Comparison of ENCODE assay signal across 17 cellular contexts in the genomic region with DNA sequence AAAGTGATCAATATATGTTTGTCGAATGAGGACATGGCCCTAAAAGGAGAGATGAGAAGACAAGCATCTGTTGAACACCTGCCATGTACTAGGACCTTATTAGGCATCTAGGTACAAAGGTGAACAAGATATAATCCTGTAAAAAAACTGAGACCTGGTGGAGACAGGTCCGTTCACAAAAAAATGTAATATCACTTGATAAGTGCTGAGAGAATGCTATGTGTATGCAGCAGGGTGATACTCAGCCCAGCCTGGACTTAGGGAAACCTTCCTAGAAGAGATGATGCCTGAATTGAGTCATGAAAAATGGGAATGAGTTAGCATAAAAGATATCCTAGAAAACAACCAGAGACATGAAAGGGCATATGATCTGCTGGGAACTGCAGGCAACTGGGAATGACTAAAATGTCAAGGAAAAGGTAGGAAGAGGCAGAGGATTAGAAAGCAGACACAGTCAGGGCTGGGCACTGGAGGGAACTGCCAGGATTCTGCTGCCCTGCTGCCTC.
A peak's percentile ranks its signal among the peaks of the same experiment; 100 is the strongest.
DNase-seq lines count a peak whose midpoint lies in the region; FAIRE-seq and TF ChIP-seq lines count a peak whose summit lies in the region.
"Had no signal": no experiment of that assay in that cellular context is flagged by ENCODE, and none has a peak within 500 bp of the region (broad histone marks: within the 10 kb centered on the region; RNA-seq: fewer than 3 reads in every experiment).

No MANE protein-coding gene starts in this region.

- H3K4me3 ChIP-seq in bronchial epithelial cell (ENCODE audit: low read depth, low read length): no peak overlapping the region
- no peak overlapping the region for H3K4me3 ChIP-seq in coronary artery
- H3K4me3 ChIP-seq: BLaER1, GM23338 had no signal

- peak; percentile 46 for DNase-seq in DMS53 (lab: John Stamatoyannopoulos, UW)
- no peak for DNase-seq in DMS53 treated with DMSO at 0.1 percent for 48 hours (lab: John Stamatoyannopoulos, UW; ENCODE audit: unreplicated experiment)
- DNase-seq in bronchial epithelial cell (ENCODE audit: low read depth): peak; percentile 80
- peak; percentile 33 for DNase-seq in islet precursor cell
- no peak for DNase-seq in central memory CD4-positive, alpha-beta T cell
- no peak for DNase-seq in coronary artery (ENCODE audit: low spot score)
- no peak for DNase-seq in activated CD4-positive, CD25-positive, alpha-beta regulatory T cell treated with anti-CD3 and anti-CD28 coated beads, Interleukin-2, amount 50 U/mL, for 72 hours
- DNase-seq: Caco-2; CD8-positive, alpha-beta memory T cell; H9 had no signal

- no peak overlapping the region for H3K27ac ChIP-seq in coronary artery
- H3K27ac ChIP-seq: 22Rv1, BLaER1 had no signal

- H3K36me3 ChIP-seq in bronchial epithelial cell (ENCODE audit: control insufficient read depth, insufficient read depth, low read length): no peaks in the 10 kb centered on the region
- H3K36me3 ChIP-seq: BLaER1 had no signal

- no peaks in the 10 kb centered on the region for H3K27me3 ChIP-seq in bronchial epithelial cell (ENCODE audit: control insufficient read depth, insufficient read depth, low read length)
- H3K27me3 ChIP-seq: BLaER1 had no signal

- TF ChIP-seq CTCF in bronchial epithelial cell (IDR thresholded peaks at IDR 0.05; ENCODE audit: insufficient read depth, low read length, severe bottlenecking) (no peak), coronary artery (IDR thresholded peaks at IDR 0.05) (no peak)

- FAIRE-seq in bronchial epithelial cell (lab: Jason Lieb, UNC): no peak
- FAIRE-seq: G401.6, GM12891, HepG2, HTR-8/SVneo had no signal

Comparison
In these comparisons a context has a peak if more than half of its experiments do, and no peak if none do; other contexts are left out.
1. DNase-seq: peak in DMS53 (single experiment), bronchial epithelial cell (single experiment) and islet precursor cell (single experiment); none in DMS53 treated with DMSO at 0.1 percent for 48 hours (single experiment), central memory CD4-positive, alpha-beta T cell (single experiment), coronary artery (single experiment) and activated CD4-positive, CD25-positive, alpha-beta regulatory T cell treated with anti-CD3 and anti-CD28 coated beads, Interleukin-2, amount 50 U/mL, for 72 hours (single experiment).